29 cellular contexts compared by ENCODE assay signal in genomic region chr2:226991663-226992062, GRCh38.
"Had no signal": no experiment of that assay in that cellular context is flagged by ENCODE, and none has a peak within 500 bp of the region (broad histone marks: within the 10 kb centered on the region; RNA-seq: fewer than 3 reads in every experiment).

No MANE protein-coding gene starts in this region.

- H3K27ac Mint-ChIP-seq: activated B cell treated with CpG ODN at 0.5 μM for 24 hours; activated CD4-positive, alpha-beta memory T cell treated with anti-CD3 and anti-CD28 coated beads for 36 hours; activated naive CD4-positive, alpha-beta T cell treated with anti-CD3 and anti-CD28 coated beads, Interleukin-2, amount 10 ng/mL, durations not matched to agents 7 days and 5 days; activated naive CD8-positive, alpha-beta T cell treated with anti-CD3 and anti-CD28 coated beads, Interleukin-2, amount 10 ng/mL, durations not matched to agents 7 days and 5 days; activated T-cell treated with anti-CD3 and anti-CD28 coated beads, Interleukin-2, amount 50 U/mL, for 24 hours; activated T-cell treated with anti-CD3 and anti-CD28 coated beads, Interleukin-2, amount 50 U/mL, for 72 hours; brain; endodermal cell; T-helper 17 cell; T-helper 2 cell treated with Interferon-gamma antibody and Interleukin-4, amounts not matched to agents 5 μg/mL and 100 μg/mL, for 36 hours had no signal

- ATAC-seq: activated CD4-positive, CD25-positive, alpha-beta regulatory T cell treated with anti-CD3 and anti-CD28 coated beads, Interleukin-2, amount 50 U/mL, for 24 hours; activated naive CD4-positive, alpha-beta T cell treated with anti-CD3 and anti-CD28 coated beads, Interleukin-2, amount 50 U/mL, for 72 hours; activated T-cell treated with anti-CD3 and anti-CD28 coated beads, Interleukin-2, amount 50 U/mL, for 72 hours; esophagus mucosa; T-helper 17 cell had no signal

- H3K9me3 Mint-ChIP-seq: activated B cell treated with CpG ODN at 0.5 μM for 24 hours; activated CD4-positive, alpha-beta memory T cell treated with anti-CD3 and anti-CD28 coated beads for 36 hours; activated naive CD4-positive, alpha-beta T cell treated with anti-CD3 and anti-CD28 coated beads, Interleukin-2, amount 10 ng/mL, durations not matched to agents 7 days and 5 days; activated naive CD4-positive, alpha-beta T cell treated with anti-CD3 and anti-CD28 coated beads, Interleukin-2, amount 50 U/mL, for 72 hours; activated naive CD8-positive, alpha-beta T cell treated with anti-CD3 and anti-CD28 coated beads, Interleukin-2, amount 10 ng/mL, durations not matched to agents 7 days and 5 days; activated T-cell treated with anti-CD3 and anti-CD28 coated beads, Interleukin-2, amount 50 U/mL, for 24 hours; activated T-cell treated with anti-CD3 and anti-CD28 coated beads, Interleukin-2, amount 50 U/mL, for 72 hours; endodermal cell; T-helper 2 cell treated with Interferon-gamma antibody and Interleukin-4, amounts not matched to agents 5 μg/mL and 100 μg/mL, for 36 hours had no signal

- H3K4me3 ChIP-seq: ascending aorta, breast epithelium, cardiac muscle cell, colonic mucosa had no signal

- DNase-seq: activated B cell treated with CpG ODN at 0.5 μM for 24 hours; activated CD4-positive, alpha-beta memory T cell treated with anti-CD3 and anti-CD28 coated beads for 36 hours; activated CD4-positive, alpha-beta T cell treated with anti-CD3 and anti-CD28 coated beads for 48 hours; activated CD8-positive, alpha-beta memory T cell treated with anti-CD3 and anti-CD28 coated beads, Interleukin-2, amount 50 U/mL, for 48 hours; activated gamma-delta T cell; activated naive CD4-positive, alpha-beta T cell; activated naive CD4-positive, alpha-beta T cell treated with anti-CD3 and anti-CD28 coated beads, Interleukin-2, amount 10 ng/mL, durations not matched to agents 7 days and 5 days; activated naive CD8-positive, alpha-beta T cell treated with anti-CD3 and anti-CD28 coated beads, Interleukin-2, amount 10 ng/mL, durations not matched to agents 7 days and 5 days; activated T-cell treated with anti-CD3 and anti-CD28 coated beads for 4 hours; activated T-cell treated with anti-CD3 and anti-CD28 coated beads, Interleukin-2, amount 50 U/mL, for 24 hours; activated T-cell treated with anti-CD3 and anti-CD28 coated beads, Interleukin-2, amount 50 U/mL, for 72 hours; central memory CD4-positive, alpha-beta T cell; cerebellar nuclear complex; colonic mucosa; effector memory CD4-positive, alpha-beta T cell; endodermal cell; foreskin fibroblast; head of caudate nucleus; T-helper 17 cell; T1000; WERI-Rb-1 had no signal

- H3K27me3 Mint-ChIP-seq: activated B cell treated with CpG ODN at 0.5 μM for 24 hours; activated CD4-positive, alpha-beta memory T cell treated with anti-CD3 and anti-CD28 coated beads for 36 hours; activated naive CD4-positive, alpha-beta T cell treated with anti-CD3 and anti-CD28 coated beads, Interleukin-2, amount 10 ng/mL, durations not matched to agents 7 days and 5 days; activated naive CD8-positive, alpha-beta T cell treated with anti-CD3 and anti-CD28 coated beads, Interleukin-2, amount 10 ng/mL, durations not matched to agents 7 days and 5 days; activated T-cell treated with anti-CD3 and anti-CD28 coated beads, Interleukin-2, amount 50 U/mL, for 24 hours; brain; T-helper 17 cell had no signal

- H3K4me3 Mint-ChIP-seq: activated B cell treated with CpG ODN at 0.5 μM for 24 hours; activated CD4-positive, alpha-beta memory T cell treated with anti-CD3 and anti-CD28 coated beads for 36 hours; activated naive CD4-positive, alpha-beta T cell treated with anti-CD3 and anti-CD28 coated beads, Interleukin-2, amount 10 ng/mL, durations not matched to agents 7 days and 5 days; activated naive CD8-positive, alpha-beta T cell treated with anti-CD3 and anti-CD28 coated beads, Interleukin-2, amount 10 ng/mL, durations not matched to agents 7 days and 5 days; activated T-cell treated with anti-CD3 and anti-CD28 coated beads, Interleukin-2, amount 50 U/mL, for 24 hours; activated T-cell treated with anti-CD3 and anti-CD28 coated beads, Interleukin-2, amount 50 U/mL, for 72 hours; brain; endodermal cell; T-helper 17 cell; T-helper 2 cell treated with Interferon-gamma antibody and Interleukin-4, amounts not matched to agents 5 μg/mL and 100 μg/mL, for 36 hours had no signal

- H3K4me1 Mint-ChIP-seq: activated B cell treated with CpG ODN at 0.5 μM for 24 hours; activated naive CD4-positive, alpha-beta T cell treated with anti-CD3 and anti-CD28 coated beads, Interleukin-2, amount 10 ng/mL, durations not matched to agents 7 days and 5 days; activated naive CD8-positive, alpha-beta T cell treated with anti-CD3 and anti-CD28 coated beads, Interleukin-2, amount 10 ng/mL, durations not matched to agents 7 days and 5 days; brain; endodermal cell had no signal
